8 cellular contexts compared by ENCODE assay signal in the genomic region with DNA sequence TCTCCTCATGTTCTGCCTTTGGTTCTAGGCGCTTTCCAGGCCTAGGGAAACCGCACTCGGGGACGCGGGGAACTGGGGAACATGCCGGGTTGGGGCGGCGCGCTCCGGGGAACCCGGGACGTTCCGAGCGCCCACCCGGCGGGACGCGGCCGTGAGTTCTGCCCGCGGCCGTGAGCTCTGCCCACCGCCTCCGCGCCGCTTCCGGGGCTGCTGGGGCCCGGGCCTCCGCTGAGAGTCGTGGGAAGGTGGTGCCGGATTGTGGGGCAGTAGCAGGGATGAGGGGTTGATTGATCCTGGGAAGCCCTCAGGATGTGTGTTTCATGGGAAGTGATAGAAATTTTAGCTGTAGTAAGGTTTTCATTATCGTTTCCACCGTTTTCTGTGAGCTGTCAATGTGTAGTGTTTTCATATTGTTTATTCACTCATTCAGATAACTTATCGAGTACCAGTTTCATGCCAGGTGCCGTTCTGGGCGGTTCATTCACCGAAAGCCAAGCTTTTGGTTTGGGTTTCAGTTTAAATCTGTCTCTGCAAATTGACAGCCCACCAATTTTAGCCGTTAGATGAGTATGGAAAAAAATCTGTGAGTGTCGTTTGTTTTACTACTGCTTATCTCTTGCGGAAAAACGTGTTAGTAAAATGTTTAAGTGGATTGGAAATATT. TPM values are rescaled to one million over a fixed set of nuclear protein-coding genes. Genes with fewer than 3 reads are reported as not detected.
A peak's percentile ranks its signal among the peaks of the same experiment; 100 is the strongest.
DNase-seq lines count a peak whose midpoint lies in the region; ATAC-seq and TF ChIP-seq lines count a peak whose summit lies in the region.

No MANE protein-coding gene starts in this region.

- peaks cover 71% of the 10 kb centered on the region for H3K4me1 Mint-ChIP-seq in activated CD4-positive, alpha-beta T cell treated with anti-CD3 and anti-CD28 coated beads, Interleukin-2, amount 10 ng/mL, durations not matched to agents 7 days and 5 days

- peaks cover 43% of the 10 kb centered on the region for H3K36me3 Mint-ChIP-seq in activated CD4-positive, alpha-beta T cell treated with anti-CD3 and anti-CD28 coated beads, Interleukin-2, amount 10 ng/mL, durations not matched to agents 7 days and 5 days (ENCODE audit: low read depth)

- ATAC-seq in GM19467 (IDR thresholded peaks at IDR 0.05; ENCODE audit: unreplicated experiment): peak; percentile 28
- peak; percentile 24 for ATAC-seq in HG03520 (IDR thresholded peaks at IDR 0.05; ENCODE audit: unreplicated experiment)

- H3K79me2 ChIP-seq in parathyroid adenoma: peaks cover 8% of the 10 kb centered on the region

- POLR2A ChIA-PET in activated CD4-positive, alpha-beta T cell treated with anti-CD3 and anti-CD28 coated beads, Interleukin-2, amount 10 ng/mL, durations not matched to agents 7 days and 5 days (lab: Charles Lee): interaction anchor here (1.2 kb wide), 1 partner anchor 11 kb away, joined by 9 read pairs; no protein-coding TSS in a partner anchor

- TF ChIP-seq CTCF in fibroblast of the aortic adventitia (IDR thresholded peaks at IDR 0.05; ENCODE audit: insufficient read depth, low read length) (no peak), parathyroid adenoma (IDR thresholded peaks at IDR 0.05) (no peak)

- H3K27me3 Mint-ChIP-seq in activated CD4-positive, alpha-beta T cell treated with anti-CD3 and anti-CD28 coated beads, Interleukin-2, amount 10 ng/mL, durations not matched to agents 7 days and 5 days: no peaks in the 10 kb centered on the region

- H3K27me3 ChIP-seq in parathyroid adenoma (ENCODE audit: control insufficient read depth, insufficient read depth, low read length): no peaks in the 10 kb centered on the region

- peak overlapping the region; percentile 39 for H3K27ac ChIP-seq in parathyroid adenoma

- no peaks in the 10 kb centered on the region for H3K9me3 ChIP-seq in parathyroid adenoma (ENCODE audit: control insufficient read depth, low read length)

- DNase-seq in D341Med (ENCODE audit: low spot score): peak; percentile 54
- no peak for DNase-seq in activated CD4-positive, alpha-beta T cell treated with anti-CD3 and anti-CD28 coated beads, Interleukin-2, amount 10 ng/mL, durations not matched to agents 7 days and 5 days
- DNase-seq in fibroblast of the aortic adventitia (ENCODE audit: low read depth): no peak
- no peak for DNase-seq in SK-N-DZ (ENCODE audit: low spot score)
- no peak for DNase-seq in NCI-H774 (lab: John Stamatoyannopoulos, UW)

- peak overlapping the region; percentile 94 for H3K4me3 Mint-ChIP-seq in activated CD4-positive, alpha-beta T cell treated with anti-CD3 and anti-CD28 coated beads, Interleukin-2, amount 10 ng/mL, durations not matched to agents 7 days and 5 days

- H3K36me3 ChIP-seq in parathyroid adenoma (ENCODE audit: control insufficient read depth, insufficient read depth, low read length): no peaks in the 10 kb centered on the region

- no peaks in the 10 kb centered on the region for H3K4me1 ChIP-seq in parathyroid adenoma

- H3K4me3 ChIP-seq in fibroblast of the aortic adventitia (ENCODE audit: low read depth, low read length) (peak overlapping the region; percentile 85), parathyroid adenoma (ENCODE audit: low read depth, low read length) (peak overlapping the region; percentile 83)

- CTCF ChIA-PET in activated CD4-positive, alpha-beta T cell treated with anti-CD3 and anti-CD28 coated beads, Interleukin-2, amount 10 ng/mL, durations not matched to agents 7 days and 5 days (lab: Charles Lee): interaction anchor here (0.6 to 2.0 kb wide), 4 partner anchors 12 to 1085 kb away, joined by 3 to 6 read pairs (median 4); no protein-coding TSS in a partner anchor

- H3K9me3 Mint-ChIP-seq in activated CD4-positive, alpha-beta T cell treated with anti-CD3 and anti-CD28 coated beads, Interleukin-2, amount 10 ng/mL, durations not matched to agents 7 days and 5 days: no peaks in the 10 kb centered on the region

- peak overlapping the region; percentile 62 for H2AFZ ChIP-seq in parathyroid adenoma

- peak overlapping the region; percentile 25 for H3K9ac ChIP-seq in parathyroid adenoma

- H3K27ac Mint-ChIP-seq in activated CD4-positive, alpha-beta T cell treated with anti-CD3 and anti-CD28 coated beads, Interleukin-2, amount 10 ng/mL, durations not matched to agents 7 days and 5 days: peak overlapping the region; percentile 89

- H3K4me2 ChIP-seq in parathyroid adenoma (ENCODE audit: low read length): peak overlapping the region; percentile 79

RNA-seq across cellular contexts. Expression of gene MTRR, which starts 0.7 kb away (rescaled TPM):
- 10 to 100 TPM; 53.5 to 56.5 TPM for total RNA-seq in activated CD4-positive, alpha-beta T cell treated with anti-CD3 and anti-CD28 coated beads, Interleukin-2, amount 10 ng/mL, durations not matched to agents 7 days and 5 days
- 21.6 and 40.3 TPM in 2 replicates for total RNA-seq in fibroblast of the aortic adventitia (ENCODE audit: low replicate concordance)
- 29.4 and 32.2 TPM in 2 replicates for polyA plus RNA-seq in SK-N-DZ (2014; cell fraction: cytosol; rRNA removed)
- polyA plus RNA-seq in SK-N-DZ (2014; cell fraction: nucleus; rRNA removed): 65.0 and 79.7 TPM in 2 replicates

RNA-seq across cellular contexts. Expression of gene FASTKD3, which starts 0.8 kb away (rescaled TPM):
- 10 to 100 TPM; 11.4 to 14.7 TPM for total RNA-seq in activated CD4-positive, alpha-beta T cell treated with anti-CD3 and anti-CD28 coated beads, Interleukin-2, amount 10 ng/mL, durations not matched to agents 7 days and 5 days
- 5.4 and 12.1 TPM in 2 replicates for total RNA-seq in fibroblast of the aortic adventitia (ENCODE audit: low replicate concordance)
- polyA plus RNA-seq in SK-N-DZ (2014; cell fraction: cytosol; rRNA removed): 22.9 and 29.3 TPM in 2 replicates
- 28.3 and 51.3 TPM in 2 replicates for polyA plus RNA-seq in SK-N-DZ (2014; cell fraction: nucleus; rRNA removed)

RNA-seq across cellular contexts. Expression of gene CFAP90, which starts 18.7 kb away (rescaled TPM):
- not detected for total RNA-seq in activated CD4-positive, alpha-beta T cell treated with anti-CD3 and anti-CD28 coated beads, Interleukin-2, amount 10 ng/mL, durations not matched to agents 7 days and 5 days
- not detected in 2 replicates for total RNA-seq in fibroblast of the aortic adventitia (ENCODE audit: low replicate concordance)
- not detected in 2 replicates for polyA plus RNA-seq in SK-N-DZ (2014; cell fraction: cytosol; rRNA removed)
- polyA plus RNA-seq in SK-N-DZ (2014; cell fraction: nucleus; rRNA removed): not detected in 2 replicates
